Comparison of ENCODE assay signal across 23 cellular contexts in the genomic region with DNA sequence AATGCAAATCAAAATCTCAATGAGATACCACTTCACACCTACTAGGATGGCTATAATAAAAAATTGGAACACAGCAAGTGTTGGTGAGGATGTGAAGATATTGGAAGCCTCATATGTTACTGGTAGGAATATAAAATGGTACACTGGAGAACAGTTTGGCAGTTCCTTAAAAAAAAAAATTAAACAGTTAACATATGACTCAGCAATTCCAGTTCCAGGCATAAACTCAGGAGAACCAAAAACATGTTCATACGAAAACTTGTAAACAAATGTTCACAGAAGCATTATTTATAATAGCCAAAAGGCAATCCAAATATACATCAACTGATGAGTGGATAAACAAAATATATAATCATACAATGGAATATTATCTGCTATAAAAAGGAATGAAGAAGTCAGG. TPM values are rescaled to one million over a fixed set of nuclear protein-coding genes. Genes with fewer than 3 reads are reported as not detected.
DNase-seq lines count a peak whose midpoint lies in the region; ATAC-seq and TF ChIP-seq lines count a peak whose summit lies in the region.
"Had no signal": no experiment of that assay in that cellular context is flagged by ENCODE, and none has a peak within 500 bp of the region (broad histone marks: within the 10 kb centered on the region; RNA-seq: fewer than 3 reads in every experiment).

No MANE protein-coding gene starts in this region.

- no peak overlapping the region for H2AFZ ChIP-seq in GM23338

- H3K27ac ChIP-seq in 22Rv1 (peak overlapping the region; percentile 41), GM23338 (ENCODE audit: low read depth) (no peak overlapping the region), colonic mucosa (no peak overlapping the region)
- H3K27ac ChIP-seq: upper lobe of right lung had no signal

- no peak for TF ChIP-seq CTCF in 22Rv1 (IDR thresholded peaks at IDR 0.05)
- TF ChIP-seq CTCF in GM23338 (conservative IDR thresholded peaks at IDR 0.05; ENCODE audit: low read depth in 2 of 2): no peak
- TF ChIP-seq CTCF in fibroblast of the aortic adventitia (IDR thresholded peaks at IDR 0.05; ENCODE audit: insufficient read depth, low read length): no peak
- TF ChIP-seq CTCF in colonic mucosa (IDR thresholded peaks at IDR 0.05): no peak

- H3K36me3 Mint-ChIP-seq in GM23338 (ENCODE audit: low read depth) (no peaks in the 10 kb centered on the region), T-helper 17 cell (ENCODE audit: low read depth) (peaks cover 3% of the 10 kb centered on the region)

- no peaks in the 10 kb centered on the region for H3K9me2 ChIP-seq in GM23338 (ENCODE audit: insufficient read depth)

- no peaks in the 10 kb centered on the region for H3F3A ChIP-seq in GM23338 (replicated peaks; ENCODE audit: low read depth)

- H3K27me3 ChIP-seq in GM23338 (ENCODE audit: insufficient read depth): no peaks in the 10 kb centered on the region
- H3K27me3 ChIP-seq in colonic mucosa: no peaks in the 10 kb centered on the region
- H3K27me3 ChIP-seq: upper lobe of right lung had no signal

- H3K4me2 ChIP-seq in GM23338: no peak overlapping the region

- no peak overlapping the region for H3K4me3 Mint-ChIP-seq in GM23338
- H3K4me3 Mint-ChIP-seq in T-helper 17 cell: no peak overlapping the region
- H3K4me3 Mint-ChIP-seq: activated naive CD4-positive, alpha-beta T cell treated with anti-CD3 and anti-CD28 coated beads, Interleukin-2, amount 10 ng/mL, durations not matched to agents 7 days and 5 days; activated T-cell treated with anti-CD3 and anti-CD28 coated beads, Interleukin-2, amount 50 U/mL, for 24 hours; nephron progenitor cell had no signal

- H3K36me3 ChIP-seq in GM23338 (ENCODE audit: insufficient read depth) (no peaks in the 10 kb centered on the region), colonic mucosa (no peaks in the 10 kb centered on the region)
- H3K36me3 ChIP-seq: upper lobe of right lung had no signal

- H3K79me2 ChIP-seq in GM23338 (replicated peaks; ENCODE audit: insufficient read depth): peaks cover 86% of the 10 kb centered on the region

- H3K27me3 Mint-ChIP-seq in GM23338 (ENCODE audit: insufficient read depth, low read depth, poor library complexity): no peaks in the 10 kb centered on the region
- no peaks in the 10 kb centered on the region for H3K27me3 Mint-ChIP-seq in T-helper 17 cell
- H3K27me3 Mint-ChIP-seq: activated naive CD4-positive, alpha-beta T cell treated with anti-CD3 and anti-CD28 coated beads, Interleukin-2, amount 10 ng/mL, durations not matched to agents 7 days and 5 days; activated T-cell treated with anti-CD3 and anti-CD28 coated beads, Interleukin-2, amount 50 U/mL, for 24 hours had no signal

- H3K9me3 ChIP-seq in T-helper 17 cell (ENCODE audit: control insufficient read depth, low read length, poor library complexity, severe bottlenecking) (no peaks in the 10 kb centered on the region), colonic mucosa (no peaks in the 10 kb centered on the region)
- H3K9me3 ChIP-seq: upper lobe of right lung had no signal

- H3K9ac ChIP-seq in colonic mucosa (ENCODE audit: low read depth in 2 of 2, low read length in 2 of 2): no peak overlapping the region

- peak overlapping the region; percentile 56; the same call in 1 of the 2 replicates for H3K27ac Mint-ChIP-seq in GM23338
- peak overlapping the region; percentile 14 for H3K27ac Mint-ChIP-seq in T-helper 17 cell
- H3K27ac Mint-ChIP-seq: activated naive CD4-positive, alpha-beta T cell treated with anti-CD3 and anti-CD28 coated beads, Interleukin-2, amount 10 ng/mL, durations not matched to agents 7 days and 5 days; activated T-cell treated with anti-CD3 and anti-CD28 coated beads, Interleukin-2, amount 50 U/mL, for 24 hours; nephron progenitor cell had no signal

- intact Hi-C loops in colonic mucosa (cut with DNase I): no loop called here

- H3K4me1 ChIP-seq in GM23338 (ENCODE audit: insufficient read depth): peaks cover 15% of the 10 kb centered on the region
- H3K4me1 ChIP-seq in colonic mucosa: no peaks in the 10 kb centered on the region

- peaks cover 15% of the 10 kb centered on the region; the same call in 1 of the 2 replicates for H4K20me1 ChIP-seq in GM23338 (replicated peaks; ENCODE audit: insufficient read depth)

- H3K9me3 Mint-ChIP-seq in GM23338: no peaks in the 10 kb centered on the region
- H3K9me3 Mint-ChIP-seq: activated naive CD4-positive, alpha-beta T cell treated with anti-CD3 and anti-CD28 coated beads, Interleukin-2, amount 10 ng/mL, durations not matched to agents 7 days and 5 days; activated T-cell treated with anti-CD3 and anti-CD28 coated beads, Interleukin-2, amount 50 U/mL, for 24 hours; CD14-positive monocyte; nephron progenitor cell had no signal

- H3K4me1 Mint-ChIP-seq in GM23338 (peaks cover 14% of the 10 kb centered on the region), T-helper 17 cell (peaks cover 27% of the 10 kb centered on the region)

- H3K4me3 ChIP-seq in GM23338: no peak overlapping the region
- H3K4me3 ChIP-seq in fibroblast of the aortic adventitia (ENCODE audit: low read depth, low read length): no peak overlapping the region
- no peak overlapping the region for H3K4me3 ChIP-seq in colonic mucosa
- H3K4me3 ChIP-seq: upper lobe of right lung had no signal

- ATAC-seq in GM23338: no peak
- no peak for ATAC-seq in T-helper 17 cell
- no peak for ATAC-seq in GM19035 (IDR thresholded peaks at IDR 0.05; ENCODE audit: unreplicated experiment)
- no peak for ATAC-seq in activated CD4-positive, CD25-positive, alpha-beta regulatory T cell treated with anti-CD3 and anti-CD28 coated beads, Interleukin-2, amount 50 U/mL, for 24 hours
- ATAC-seq: upper lobe of right lung had no signal

- DNase-seq in GM23338 (ENCODE audit: low spot score) (no peak), T-helper 17 cell (no peak), fibroblast of the aortic adventitia (ENCODE audit: low read depth) (peak; percentile 37), colonic mucosa (no peak)
- no peak for DNase-seq in activated naive CD4-positive, alpha-beta T cell treated with Interleukin-2 at 50 U/mL for 16 hours
- DNase-seq: ACHN; activated CD8-positive, alpha-beta memory T cell treated with anti-CD3 and anti-CD28 coated beads for 24 hours; activated naive CD4-positive, alpha-beta T cell treated with anti-CD3 and anti-CD28 coated beads, Interleukin-2, amount 10 ng/mL, durations not matched to agents 7 days and 5 days; activated T-cell treated with anti-CD3 and anti-CD28 coated beads, Interleukin-2, amount 50 U/mL, for 24 hours; aorta; central memory CD4-positive, alpha-beta T cell; hypothalamus; NCI-H2107; NCI-H510A treated with DMSO at 0.1 percent for 48 hours; nephron progenitor cell; NK-92 treated with Interleukin-12 subunit alpha and Interleukin-12 subunit beta, amount 100 ng/mL, for 24 hours; stimulated activated CD8-positive, alpha-beta memory T cell treated with anti-CD3 and anti-CD28 coated beads, Interleukin-4, amount 100 ng/mL, for 48 hours; T1000; upper lobe of right lung had no signal

TF ChIP-seq in GM23338, 12 proteins besides CTCF, POLR2A, EP300 and RAD21 (continues in another document):
- TF ChIP-seq, protein P1, sequence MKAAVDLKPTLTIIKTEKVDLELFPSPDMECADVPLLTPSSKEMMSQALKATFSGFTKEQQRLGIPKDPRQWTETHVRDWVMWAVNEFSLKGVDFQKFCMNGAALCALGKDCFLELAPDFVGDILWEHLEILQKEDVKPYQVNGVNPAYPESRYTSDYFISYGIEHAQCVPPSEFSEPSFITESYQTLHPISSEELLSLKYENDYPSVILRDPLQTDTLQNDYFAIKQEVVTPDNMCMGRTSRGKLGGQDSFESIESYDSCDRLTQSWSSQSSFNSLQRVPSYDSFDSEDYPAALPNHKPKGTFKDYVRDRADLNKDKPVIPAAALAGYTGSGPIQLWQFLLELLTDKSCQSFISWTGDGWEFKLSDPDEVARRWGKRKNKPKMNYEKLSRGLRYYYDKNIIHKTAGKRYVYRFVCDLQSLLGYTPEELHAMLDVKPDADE (IDR thresholded peaks at IDR 0.05): no peak
- TF ChIP-seq EZH2phosphoT487 (IDR thresholded peaks at IDR 0.05; ENCODE audit: unreplicated experiment): no peak

RNA-seq across cellular contexts. Expression of a gene that starts 28.2 kb away (rescaled TPM):
- 50.1 and 54.5 TPM in 2 replicates for total RNA-seq in GM23338 (2014; rRNA removed; shearing (Covaris generic))
- 34.9 and 36.2 TPM in 2 replicates for polyA plus RNA-seq in GM23338 (2016; fragmentation: Nextera tagmentation; extraction: Ambion mirVana)
- total RNA-seq in T-helper 17 cell (10 to 100 TPM; 53.5 to 56.9 TPM), fibroblast of the aortic adventitia (ENCODE audit: low replicate concordance) (25.6 and 27.7 TPM in 2 replicates), colonic mucosa (10 to 100 TPM; 38.1 to 62.5 TPM)
